19 cellular contexts compared by ENCODE assay signal in the genomic region with DNA sequence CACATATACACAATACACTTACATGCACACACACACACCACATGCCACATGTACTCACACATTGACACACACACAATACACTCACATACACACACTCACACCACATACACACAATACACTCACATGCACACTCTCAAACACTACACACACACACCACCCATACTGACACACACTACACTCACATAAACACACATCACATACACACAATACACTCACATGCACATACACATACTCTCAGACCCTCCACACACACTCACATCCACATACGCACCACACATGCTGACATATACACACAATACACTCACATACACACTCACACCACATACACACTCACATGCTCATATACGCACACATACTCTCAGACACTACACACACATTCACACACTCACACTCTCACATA. TPM values are rescaled to one million over a fixed set of nuclear protein-coding genes. Genes with fewer than 3 reads are reported as not detected.
DNase-seq lines count a peak whose midpoint lies in the region; ATAC-seq, FAIRE-seq and TF ChIP-seq lines count a peak whose summit lies in the region.
"Had no signal": no experiment of that assay in that cellular context is flagged by ENCODE, and none has a peak within 500 bp of the region (broad histone marks: within the 10 kb centered on the region; RNA-seq: fewer than 3 reads in every experiment).

No MANE protein-coding gene starts in this region.

- H2BK20ac ChIP-seq in IMR-90 (ENCODE audit: low read depth, low read length), result no peak overlapping the region
- no peak overlapping the region for H2BK20ac ChIP-seq in H1 (ENCODE audit: low read length)

- no peak for TF ChIP-seq RAD21 in IMR-90 (IDR thresholded peaks at IDR 0.05; ENCODE audit: low read length)
- TF ChIP-seq RAD21 in H1 (IDR thresholded peaks at IDR 0.05 in 1 of 2, conservative IDR thresholded peaks at IDR 0.05 in 1 of 2; ENCODE audit: low read depth in 2 of 2, low read length in 2 of 2), result no peak

- H3K4me1 ChIP-seq in IMR-90 (ENCODE audit: control insufficient read depth, insufficient read depth, low read length) (0 out of 2 replicates have a peak, but pooled peaks cover under 1% of the 10 kb centered on the region), H1 (replicated peaks in 1 of 4; ENCODE audit: control insufficient read depth in 3 of 4, insufficient read depth in 4 of 4, low read length in 3 of 4) (no peaks in the 10 kb centered on the region)
- H3K4me1 ChIP-seq: BE2C had no signal

- H2AK9ac ChIP-seq in IMR-90 (replicated peaks; ENCODE audit: low read depth, low read length, poor library complexity), result peak overlapping the region; percentile 16

- peaks cover 2% of the 10 kb centered on the region for H3K27me3 Mint-ChIP-seq in activated CD8-positive, alpha-beta T cell treated with anti-CD3 and anti-CD28 coated beads, Interleukin-2, amount 10 ng/mL, durations not matched to agents 7 days and 5 days (ENCODE audit: low read depth)
- H3K27me3 Mint-ChIP-seq: CD4-positive, CD25-positive, alpha-beta regulatory T cell had no signal

- 90 to 100% methylated on average over 1 to 2 of the region's 2 CpGs for WGBS in IMR-90 (ENCODE audit: extremely low coverage in 2 of 2, insufficient read length in 1 of 2), 2 experiments
- WGBS in H1 (ENCODE audit: extremely low coverage in 1 of 2, insufficient coverage in 1 of 2, insufficient read length in 1 of 2, insufficient replicate concordance in 2 of 2, low coverage in 1 of 2, low lambda C conversion rate in 2 of 2, missing lambda C conversion rate in 1 of 2), 2 experiments, result 83% methylated on average over 2 of the region's 2 CpGs; no CpG with 5 or more reads in 1 of the 2 experiments

- POLR2A ChIA-PET in IMR-90 (lab: Charles Lee; ENCODE audit: unreplicated experiment), result no interaction called here
- POLR2A ChIA-PET in H1 (lab: Charles Lee; ENCODE audit: partially characterized antibody), result no interaction called here
- POLR2A ChIA-PET in activated CD8-positive, alpha-beta T cell treated with anti-CD3 and anti-CD28 coated beads, Interleukin-2, amount 10 ng/mL, durations not matched to agents 7 days and 5 days (lab: Charles Lee), result no interaction called here
- POLR2A ChIA-PET in HEK293T (lab: Yijun Ruan, JAX), result no interaction called here

- H3K4me2 ChIP-seq in IMR-90 (ENCODE audit: low read depth, low read length) (no peak overlapping the region), H1 (ENCODE audit: insufficient read depth in 1 of 2, low read depth in 2 of 2, low read length in 2 of 2) (no peak overlapping the region)
- H3K4me2 ChIP-seq: KMS-11 had no signal

- peak overlapping the region; percentile 82 for H2BK5ac ChIP-seq in IMR-90 (ENCODE audit: low read depth, low read length, poor library complexity, severe bottlenecking)
- peak overlapping the region; percentile 8; the same call in 1 of the 2 replicates for H2BK5ac ChIP-seq in H1 (ENCODE audit: low read depth, low read length)

- H4K91ac ChIP-seq in IMR-90 (ENCODE audit: insufficient read depth, low read depth, low read length) (no peak overlapping the region), H1 (replicated peaks; ENCODE audit: insufficient read length, low read length) (peak overlapping the region; percentile 84)

- H3K23me2 ChIP-seq in H1 (ENCODE audit: low read depth, low read length), result peaks cover 7% of the 10 kb centered on the region; the same call in 1 of the 2 replicates

- CTCF ChIA-PET in IMR-90 (lab: Yijun Ruan, JAX), result no interaction called here
- CTCF ChIA-PET in H1 (lab: Charles Lee; ENCODE audit: partially characterized antibody), result interaction anchor here (0.6 to 1.4 kb wide), 2 partner anchors 9 to 75 kb away, joined by 4 to 10 read pairs; no protein-coding TSS in a partner anchor
- CTCF ChIA-PET in activated CD8-positive, alpha-beta T cell treated with anti-CD3 and anti-CD28 coated beads, Interleukin-2, amount 10 ng/mL, durations not matched to agents 7 days and 5 days (lab: Charles Lee), result no interaction called here
- CTCF ChIA-PET in HEK293T (lab: Yijun Ruan, JAX), result no interaction called here

- no peaks in the 10 kb centered on the region for H3K4me1 Mint-ChIP-seq in activated CD8-positive, alpha-beta T cell treated with anti-CD3 and anti-CD28 coated beads, Interleukin-2, amount 10 ng/mL, durations not matched to agents 7 days and 5 days (ENCODE audit: low read depth)
- H3K4me1 Mint-ChIP-seq: CD4-positive, CD25-positive, alpha-beta regulatory T cell; CD8-positive, alpha-beta memory T cell had no signal

- H2AFZ ChIP-seq in IMR-90 (replicated peaks; ENCODE audit: low read length, poor library complexity) (peak overlapping the region; percentile 44), H1 (ENCODE audit: low read length) (no peak overlapping the region)

- H3K27ac ChIP-seq in IMR-90 (ENCODE audit: insufficient read depth, low read length) (no peak overlapping the region), H1 (ENCODE audit: low read depth, low read length) (no peak overlapping the region)
- H3K27ac ChIP-seq: HL-60, KMS-11 had no signal

- H2BK15ac ChIP-seq in IMR-90 (ENCODE audit: low read depth, low read length) (no peak overlapping the region), H1 (ENCODE audit: low read length) (no peak overlapping the region; the same call in 1 of the 2 replicates)

- H2AK5ac ChIP-seq in IMR-90 (ENCODE audit: low read depth, low read length), result peak overlapping the region; percentile 10; the same call in 1 of the 2 replicates
- peak overlapping the region; percentile 57; the same call in 1 of the 2 replicates for H2AK5ac ChIP-seq in H1 (ENCODE audit: low read depth, low read length)

- H3K14ac ChIP-seq in IMR-90 (replicated peaks; ENCODE audit: low read depth, low read length) (peak overlapping the region; percentile 15; the same call in 1 of the 2 replicates), H1 (ENCODE audit: insufficient read length) (no peak overlapping the region)

- H3K27me3 ChIP-seq in IMR-90 (ENCODE audit: control insufficient read depth, insufficient read depth, low read length) (no peaks in the 10 kb centered on the region), H1 (replicated peaks in 1 of 4; ENCODE audit: control insufficient read depth in 3 of 4, extremely low read depth in 1 of 4, insufficient read depth in 3 of 4, low read length in 3 of 4) (no peaks in the 10 kb centered on the region)
- H3K27me3 ChIP-seq: BE2C had no signal

- H4K5ac ChIP-seq in IMR-90 (ENCODE audit: low read depth, low read length) (no peak overlapping the region), H1 (ENCODE audit: insufficient read length, low read depth, low read length) (no peak overlapping the region)

- H2BK120ac ChIP-seq in IMR-90 (ENCODE audit: low read depth, low read length) (no peak overlapping the region), H1 (replicated peaks; ENCODE audit: low read depth, low read length) (peak overlapping the region; percentile 33)

- no peak overlapping the region for H3K27ac Mint-ChIP-seq in activated CD8-positive, alpha-beta T cell treated with anti-CD3 and anti-CD28 coated beads, Interleukin-2, amount 10 ng/mL, durations not matched to agents 7 days and 5 days
- H3K27ac Mint-ChIP-seq: CD4-positive, CD25-positive, alpha-beta regulatory T cell; CD8-positive, alpha-beta memory T cell; H9 had no signal

- H3K9me3 Mint-ChIP-seq in activated CD8-positive, alpha-beta T cell treated with anti-CD3 and anti-CD28 coated beads, Interleukin-2, amount 10 ng/mL, durations not matched to agents 7 days and 5 days (ENCODE audit: insufficient read depth), result no peaks in the 10 kb centered on the region
- H3K9me3 Mint-ChIP-seq: CD8-positive, alpha-beta memory T cell; H9 had no signal

- no peaks in the 10 kb centered on the region; the same call in 1 of the 2 replicates for H3K36me3 ChIP-seq in IMR-90 (ENCODE audit: control insufficient read depth, insufficient read depth, low read length)
- peaks cover 0 to 5% (median 0%) of the 10 kb centered on the region in 4 experiments; a peak in 1 of 8 replicates for H3K36me3 ChIP-seq in H1 (ENCODE audit: control insufficient read depth in 2 of 4, insufficient read depth in 4 of 4, low read length in 3 of 4)
- H3K36me3 ChIP-seq: BE2C had no signal

- H3K9me3 ChIP-seq in IMR-90 (ENCODE audit: control insufficient read depth, insufficient read depth, low read length) (no peaks in the 10 kb centered on the region), H1 (ENCODE audit: insufficient read depth in 2 of 2, low read depth in 1 of 2, low read length in 1 of 2) (peaks cover 0 to 2% of the 10 kb centered on the region in 2 experiments; a peak in 1 of 4 replicates)
- H3K9me3 ChIP-seq: BE2C had no signal

- dilution Hi-C loops in IMR-90 (cut with HindIII; ENCODE audit: low sequenced_read_pairs, unreplicated experiment), result no loop called here

- no peaks in the 10 kb centered on the region for H3K79me2 ChIP-seq in H1 (ENCODE audit: control insufficient read depth in 1 of 2, insufficient read depth in 2 of 2, low read length in 2 of 2)

- H3K4me3 ChIP-seq in IMR-90 (ENCODE audit: insufficient read depth, low read depth, low read length) (no peak overlapping the region), H1 (ENCODE audit: extremely low read depth in 1 of 4, insufficient read depth in 2 of 4, low read depth in 3 of 4, low read length in 4 of 4) (no peak overlapping the region)

- no peak overlapping the region for H3K9ac ChIP-seq in IMR-90 (ENCODE audit: low read depth, low read length)
- H3K9ac ChIP-seq in H1 (replicated peaks in 1 of 4; ENCODE audit: extremely low read depth in 1 of 4, low read depth in 3 of 4, low read length in 3 of 4), result peak overlapping the region in 1 of 4 experiments; percentile 32; a peak in 1 of 7 replicates
- H3K9ac ChIP-seq: KMS-11 had no signal

- TF ChIP-seq POLR2A in GM12891 (IDR thresholded peaks at IDR 0.05; ENCODE audit: low read depth, low read length) (no peak), IMR-90 (IDR thresholded peaks at IDR 0.05; ENCODE audit: low read depth, low read length) (no peak), H1 (IDR thresholded peaks at IDR 0.05; ENCODE audit: control extremely low read depth in 1 of 2, low read depth in 2 of 2, low read length in 2 of 2) (no peak)

- in situ Hi-C loops in IMR-90 (cut with MboI; ENCODE audit: low sequenced_read_pairs), result no loop called here

- no peak for TF ChIP-seq EP300 in H1 (IDR thresholded peaks at IDR 0.05; ENCODE audit: borderline replicate concordance in 1 of 2, low read depth in 2 of 2, low read length in 2 of 2)

- BruUV-seq in IMR-90 (replicated peaks; lab: Mats Ljungman, UMichigan), result TSS peak; percentile 58

- H2BK12ac ChIP-seq in H1 (ENCODE audit: low read depth, low read length), result 0 out of 2 replicates have a peak overlapping the region, but pooled peaks have one; percentile 53

- H3K18ac ChIP-seq in IMR-90 (ENCODE audit: low read depth, low read length), result no peak overlapping the region
- H3K18ac ChIP-seq in H1 (ENCODE audit: extremely low read depth, low read length), result no peak overlapping the region

- no peak overlapping the region for H3K4ac ChIP-seq in IMR-90 (ENCODE audit: low read depth, low read length)
- H3K4ac ChIP-seq in H1 (replicated peaks; ENCODE audit: insufficient read length, low read depth, low read length), result peak overlapping the region; percentile 41

- H3K36me3 Mint-ChIP-seq in activated CD8-positive, alpha-beta T cell treated with anti-CD3 and anti-CD28 coated beads, Interleukin-2, amount 10 ng/mL, durations not matched to agents 7 days and 5 days (ENCODE audit: low read depth), result no peaks in the 10 kb centered on the region
- H3K36me3 Mint-ChIP-seq: CD4-positive, CD25-positive, alpha-beta regulatory T cell; CD8-positive, alpha-beta memory T cell had no signal

- peak; percentile 72 for FAIRE-seq in GM12891 (lab: Jason Lieb, UNC)
- FAIRE-seq in H1 (lab: Jason Lieb, UNC), result no peak
- peak; percentile 100 for FAIRE-seq in urothelium cell line (lab: Jason Lieb, UNC)
- FAIRE-seq: D721Med, G401.6 had no signal

- H3K4me3 Mint-ChIP-seq in activated CD8-positive, alpha-beta T cell treated with anti-CD3 and anti-CD28 coated beads, Interleukin-2, amount 10 ng/mL, durations not matched to agents 7 days and 5 days, result no peak overlapping the region
- H3K4me3 Mint-ChIP-seq: CD4-positive, CD25-positive, alpha-beta regulatory T cell; CD8-positive, alpha-beta memory T cell; H9 had no signal

- no peak for DNase-seq in GM12891 (ENCODE audit: insufficient read length, low spot score)
- DNase-seq in IMR-90, result no peak
- no peak for DNase-seq in H1 (ENCODE audit: low read depth in 1 of 2, low spot score in 2 of 2)
- DNase-seq in urothelium cell line (ENCODE audit: low spot score), result no peak
- no peak for DNase-seq in activated CD8-positive, alpha-beta T cell treated with anti-CD3 and anti-CD28 coated beads, Interleukin-2, amount 10 ng/mL, durations not matched to agents 7 days and 5 days
- DNase-seq in posterior vena cava (ENCODE audit: low spot score), result no peak
- DNase-seq in HEK293T (ENCODE audit: extremely low spot score), result no peak
- DNase-seq: ACHN; BE2C; C1 segment of cervical spinal cord; CD4-positive, CD25-positive, alpha-beta regulatory T cell; CD8-positive, alpha-beta memory T cell; COR-L47; GOT3; H9 had no signal

- H4K20me1 ChIP-seq in IMR-90 (ENCODE audit: insufficient read depth, low read length), result peaks cover 14% of the 10 kb centered on the region
- H4K20me1 ChIP-seq in H1 (replicated peaks in 1 of 2; ENCODE audit: control insufficient read depth in 1 of 2, insufficient read depth in 2 of 2, low read length in 2 of 2), result peaks cover 0 to 7% of the 10 kb centered on the region in 2 experiments

- ATAC-seq in IMR-90 (ENCODE audit: low read depth), result no peak
- ATAC-seq in activated CD8-positive, alpha-beta T cell treated with anti-CD3 and anti-CD28 coated beads, Interleukin-2, amount 10 ng/mL, durations not matched to agents 7 days and 5 days, result no peak

- H3K56ac ChIP-seq in IMR-90 (ENCODE audit: extremely low read depth, insufficient read depth, low read length) (no peak overlapping the region), H1 (replicated peaks; ENCODE audit: insufficient read length, low read depth, low read length) (peak overlapping the region; percentile 82)

- H3K79me1 ChIP-seq in IMR-90 (ENCODE audit: low read depth in 1 of 2, low read length in 2 of 2), result peaks cover 0 to 22% of the 10 kb centered on the region in 2 experiments; a peak in 2 of 4 replicates
- no peaks in the 10 kb centered on the region for H3K79me1 ChIP-seq in H1 (ENCODE audit: low read depth, low read length)

- no peak overlapping the region for H3K23ac ChIP-seq in IMR-90 (ENCODE audit: low read depth, low read length)
- H3K23ac ChIP-seq in H1 (ENCODE audit: insufficient read length), result no peak overlapping the region

- H4K8ac ChIP-seq in IMR-90 (ENCODE audit: low read depth in 2 of 2, low read length in 2 of 2) (no peak overlapping the region), H1 (ENCODE audit: extremely low read depth, insufficient read depth, low read length) (no peak overlapping the region)

- TF ChIP-seq CTCF in IMR-90 (conservative IDR thresholded peaks at IDR 0.05; ENCODE audit: low read depth, low read length) (no peak), H1 (IDR thresholded peaks at IDR 0.05; ENCODE audit: control extremely low read depth in 1 of 3, insufficient read depth in 1 of 3, low read depth in 1 of 3, low read length in 3 of 3) (no peak)

- intact Hi-C loops in IMR-90 (cut with micrococcal nuclease), result no loop called here
- intact Hi-C loops in posterior vena cava (cut with DNase I), result no loop called here

- peaks cover 28% of the 10 kb centered on the region for H3K9me1 ChIP-seq in IMR-90 (ENCODE audit: insufficient read depth, low read length)

RNA-seq across cellular contexts. Expression of a gene that starts 28.3 kb away (rescaled TPM):
- polyA plus RNA-seq in GM12891 (2012; ENCODE audit: low read depth, missing spikeins), result 22.7 TPM
- total RNA-seq in IMR-90 (2012; rRNA removed) (56.1 and 70.5 TPM in 2 replicates), posterior vena cava (1 to 10 TPM; 3.3 to 4.7 TPM)
- polyA plus RNA-seq in IMR-90 (2012; rRNA removed) (34.1 and 37.7 TPM in 2 replicates), H1 (2011; rRNA removed) (17.9 and 26.2 TPM in 2 replicates)
- 5.0 and 16.1 TPM in 2 replicates for polyA plus RNA-seq in IMR-90 (2012; cell fraction: cytosol; rRNA removed)
- polyA plus RNA-seq in IMR-90 (2012; cell fraction: nucleus; rRNA removed; ENCODE audit: low replicate concordance), result 8.1 and 50.9 TPM in 2 replicates
- 77.2 and 77.4 TPM in 2 replicates for total RNA-seq in H1 (2021; fragmentation: NEBNext Ultra II Directional; extraction: Animal tissue kit (Norgen Biotek cat#: 25700))
- 35.8 TPM for polyA plus RNA-seq in H1 (2011; cell fraction: cytosol; rRNA removed)
- 26.3 TPM for polyA plus RNA-seq in H1 (2011; cell fraction: nucleus; rRNA removed)
- polyA plus RNA-seq in H1 (2012, experiment 1 of 2), result 49.1 to 67.9 TPM (median 50.1 TPM) in 4 replicates
- 3.7 TPM for polyA plus RNA-seq in H1 (2012, experiment 2 of 2)
- polyA plus RNA-seq in H1 (2013, experiment 1 of 2), result 40.5 TPM
- 39.7 TPM for polyA plus RNA-seq in H1 (2013, experiment 2 of 2)
- 31.8 and 41.4 TPM in 2 replicates for polyA minus RNA-seq in H1 (2011; rRNA and poly(A)+ RNA removed)
- 34.8 TPM for polyA minus RNA-seq in H1 (2011; cell fraction: cytosol; rRNA and poly(A)+ RNA removed)
- 52.6 TPM for polyA minus RNA-seq in H1 (2011; cell fraction: nucleus; rRNA and poly(A)+ RNA removed)
- total RNA-seq in activated CD8-positive, alpha-beta T cell treated with anti-CD3 and anti-CD28 coated beads, Interleukin-2, amount 10 ng/mL, durations not matched to agents 7 days and 5 days, result 10 to 100 TPM; 80.7 to 87.9 TPM
